Comparison of ENCODE assay signal across 15 cellular contexts in genomic region chr14:105255021-105255507, GRCh38. TPM values are rescaled to one million over a fixed set of nuclear protein-coding genes. Genes with fewer than 3 reads are reported as not detected.
A peak's percentile ranks its signal among the peaks of the same experiment; 100 is the strongest.
DNase-seq lines count a peak whose midpoint lies in the region; ATAC-seq and TF ChIP-seq lines count a peak whose summit lies in the region.
"Had no signal": no experiment of that assay in that cellular context is flagged by ENCODE, and none has a peak within 500 bp of the region (broad histone marks: within the 10 kb centered on the region; RNA-seq: fewer than 3 reads in every experiment).

No MANE protein-coding gene starts in this region.

- ATAC-seq in heart left ventricle (peak; percentile 49 to 80 (median 58)), HG03442 (IDR thresholded peaks at IDR 0.05; ENCODE audit: unreplicated experiment) (no peak), GM18909 (IDR thresholded peaks at IDR 0.05; ENCODE audit: poor library complexity, unreplicated experiment) (no peak)
- ATAC-seq: lower lobe of right lung had no signal

- H3K4me1 Mint-ChIP-seq in activated naive CD4-positive, alpha-beta T cell treated with anti-CD3 and anti-CD28 coated beads for 36 hours (ENCODE audit: low read depth): peaks cover 11% of the 10 kb centered on the region

- WGBS in heart left ventricle, 4 donors: 43 to 52% (median 45%) methylated on average over 3 to 6 of the region's 6 CpGs

- no peak overlapping the region for H3K4me3 ChIP-seq in AG04450 (ENCODE audit: low read depth, low read length)
- H3K4me3 ChIP-seq in SJCRH30: no peak overlapping the region
- no peak overlapping the region for H3K4me3 ChIP-seq in heart left ventricle
- H3K4me3 ChIP-seq: lower lobe of right lung had no signal

- CTCF ChIA-PET in AG04450 (lab: Charles Lee): no interaction called here
- CTCF ChIA-PET in activated naive CD4-positive, alpha-beta T cell treated with anti-CD3 and anti-CD28 coated beads for 36 hours (lab: Charles Lee): interaction anchor here (1.1 kb wide), 1 partner anchor 97 kb away, joined by 3 read pairs; no protein-coding TSS in a partner anchor

- H3K4me1 ChIP-seq in SJCRH30 (peaks cover 20% of the 10 kb centered on the region), heart left ventricle (peaks cover 0 to 21% (median 9%) of the 10 kb centered on the region in 12 donors)
- H3K4me1 ChIP-seq: BE2C, lower lobe of right lung had no signal

- H3K36me3 Mint-ChIP-seq in activated naive CD4-positive, alpha-beta T cell treated with anti-CD3 and anti-CD28 coated beads for 36 hours (ENCODE audit: low read depth): no peaks in the 10 kb centered on the region

- H3K27ac Mint-ChIP-seq in activated naive CD4-positive, alpha-beta T cell treated with anti-CD3 and anti-CD28 coated beads for 36 hours: no peak overlapping the region
- H3K27ac Mint-ChIP-seq: activated B cell treated with CpG ODN at 0.5 μM for 24 hours had no signal

- DNase-seq in AG04450 (ENCODE audit: low read depth, low spot score) (no peak), HCEC 1CT (peak; percentile 60), SJCRH30 (peak; percentile 96), heart left ventricle (peak in 2 of 5 donors; percentile 43 to 71)
- no peak for DNase-seq in activated effector memory CD4-positive, alpha-beta T cell treated with Interleukin-2 at 50 U/mL for 16 hours
- DNase-seq in activated naive CD4-positive, alpha-beta T cell treated with anti-CD3 and anti-CD28 coated beads for 36 hours: no peak
- DNase-seq: activated B cell treated with CpG ODN at 0.5 μM for 24 hours; activated T-cell treated with anti-CD3 and anti-CD28 coated beads, Interleukin-2, amount 50 U/mL, for 1 hour; effector CD8-positive, alpha-beta T cell; lower lobe of right lung; NCI-H446 treated with DMSO at 0.1 percent for 48 hours; SHP77 treated with DMSO at 0.1 percent for 48 hours had no signal

- POLR2A ChIA-PET in AG04450 (lab: Yijun Ruan, JAX): interaction anchor here (0.6 to 1.1 kb wide), 2 partner anchors 46 to 189 kb away, joined by 4 to 6 read pairs; partner anchors contain the start of gene BRF1

- H3K4me3 Mint-ChIP-seq in activated naive CD4-positive, alpha-beta T cell treated with anti-CD3 and anti-CD28 coated beads for 36 hours: no peak overlapping the region
- H3K4me3 Mint-ChIP-seq: activated B cell treated with CpG ODN at 0.5 μM for 24 hours had no signal

- intact Hi-C loops in heart left ventricle (cut with DNase I): loop anchor here in 2 of 10 donors (10.0 kb wide), 1 partner anchor 50 kb away; no protein-coding TSS in a partner anchor
- intact Hi-C loops in activated naive CD4-positive, alpha-beta T cell treated with anti-CD3 and anti-CD28 coated beads for 36 hours (cut with micrococcal nuclease): no loop called here

- H3K27me3 Mint-ChIP-seq in activated naive CD4-positive, alpha-beta T cell treated with anti-CD3 and anti-CD28 coated beads for 36 hours (ENCODE audit: low read depth): no peaks in the 10 kb centered on the region
- H3K27me3 Mint-ChIP-seq: activated B cell treated with CpG ODN at 0.5 μM for 24 hours had no signal

- H3K9me3 Mint-ChIP-seq in activated naive CD4-positive, alpha-beta T cell treated with anti-CD3 and anti-CD28 coated beads for 36 hours: no peaks in the 10 kb centered on the region
- H3K9me3 Mint-ChIP-seq: activated B cell treated with CpG ODN at 0.5 μM for 24 hours had no signal

- H3K27ac ChIP-seq in AG04450 (ENCODE audit: low read depth, low read length) (peak overlapping the region; percentile 47), SJCRH30 (peak overlapping the region; percentile 20), heart left ventricle (peak overlapping the region in 9 of 12 donors; percentile 31 to 69 (median 53))
- H3K27ac ChIP-seq: lower lobe of right lung had no signal

- no peak for TF ChIP-seq POLR2A in heart left ventricle (IDR thresholded peaks at IDR 0.05)

- no peaks in the 10 kb centered on the region; the same call in 1 of the 2 replicates for H3K36me3 ChIP-seq in SJCRH30
- H3K36me3 ChIP-seq in heart left ventricle: peaks cover 0 to 45% (median 29%) of the 10 kb centered on the region in 9 donors

- H3K27me3 ChIP-seq in AG04450 (ENCODE audit: control insufficient read depth, insufficient read depth, low read length) (no peaks in the 10 kb centered on the region), SJCRH30 (no peaks in the 10 kb centered on the region), heart left ventricle (no peaks in the 10 kb centered on the region)
- H3K27me3 ChIP-seq: BE2C had no signal

- H3K9me3 ChIP-seq in AG04450 (ENCODE audit: control insufficient read depth, insufficient read depth, low read length) (no peaks in the 10 kb centered on the region), SJCRH30 (replicated peaks) (no peaks in the 10 kb centered on the region), heart left ventricle (no peaks in the 10 kb centered on the region)
- H3K9me3 ChIP-seq: BE2C, lower lobe of right lung had no signal

- TF ChIP-seq CTCF in AG04450 (IDR thresholded peaks at IDR 0.05; ENCODE audit: low read depth, low read length) (no peak), heart left ventricle (IDR thresholded peaks at IDR 0.05) (peak in 3 of 12 donors; percentile 9 to 33 (median 15))

RNA-seq across cellular contexts. Expression of gene BTBD6, which starts 6.7 kb away (rescaled TPM):
- 27.3 and 32.0 TPM in 2 replicates for polyA plus RNA-seq in AG04450 (2011; rRNA removed)
- polyA minus RNA-seq in AG04450 (2011; rRNA and poly(A)+ RNA removed): 26.8 and 30.4 TPM in 2 replicates
- total RNA-seq in SJCRH30 (2014; rRNA removed; shearing (Covaris generic)): not detected in 2 replicates
- total RNA-seq in heart left ventricle: 10 to 100 TPM; 28.8 to 51.8 (median 34.8) TPM
- 10 to 100 TPM; 40.7 to 56.3 TPM for polyA plus RNA-seq in heart left ventricle
- total RNA-seq in activated naive CD4-positive, alpha-beta T cell treated with anti-CD3 and anti-CD28 coated beads for 36 hours: 10 to 100 TPM; 24.6 to 25.6 TPM

RNA-seq across cellular contexts. Expression of gene BRF1, which starts 45.7 kb away (rescaled TPM):
- polyA plus RNA-seq in AG04450 (2011; rRNA removed): 6.3 and 8.1 TPM in 2 replicates
- polyA minus RNA-seq in AG04450 (2011; rRNA and poly(A)+ RNA removed): 11.1 and 15.6 TPM in 2 replicates
- total RNA-seq in SJCRH30 (2014; rRNA removed; shearing (Covaris generic)): 29.3 and 31.4 TPM in 2 replicates
- total RNA-seq in heart left ventricle: 10 to 100 TPM; 13.3 to 25.3 (median 18.7) TPM
- 10 to 100 TPM; 17.1 to 19.4 TPM for polyA plus RNA-seq in heart left ventricle
- total RNA-seq in activated naive CD4-positive, alpha-beta T cell treated with anti-CD3 and anti-CD28 coated beads for 36 hours: 10 to 100 TPM; 20.6 to 23.4 TPM

RNA-seq across cellular contexts. Expression of gene PACS2, which starts 59.5 kb away (rescaled TPM):
- 13.0 and 16.1 TPM in 2 replicates for polyA plus RNA-seq in AG04450 (2011; rRNA removed)
- 14.5 and 18.3 TPM in 2 replicates for polyA minus RNA-seq in AG04450 (2011; rRNA and poly(A)+ RNA removed)
- 33.4 and 43.4 TPM in 2 replicates for total RNA-seq in SJCRH30 (2014; rRNA removed; shearing (Covaris generic))
- total RNA-seq in heart left ventricle: 10 to 100 TPM; 47.3 to 90.3 (median 60.8) TPM
- polyA plus RNA-seq in heart left ventricle: 10 to 100 TPM; 50.7 to 78.7 TPM
- total RNA-seq in activated naive CD4-positive, alpha-beta T cell treated with anti-CD3 and anti-CD28 coated beads for 36 hours: 10 to 100 TPM; 25.1 to 29.6 TPM

Comparison
In these comparisons a context has a peak if more than half of its experiments do, and no peak if none do; other contexts are left out.
1. DNase-seq: peak in HCEC 1CT (single experiment) and SJCRH30 (2 of 2); none in AG04450 (single experiment), activated effector memory CD4-positive, alpha-beta T cell treated with Interleukin-2 at 50 U/mL for 16 hours (single experiment) and activated naive CD4-positive, alpha-beta T cell treated with anti-CD3 and anti-CD28 coated beads for 36 hours (single experiment).
2. ATAC-seq: peak in heart left ventricle (4 of 4); none in HG03442 (single experiment) and GM18909 (single experiment).
3. RNA of gene BTBD6, which starts 6.7 kb away (total RNA-seq): 28.8 to 51.8 TPM in heart left ventricle and 24.6 to 25.6 TPM in activated naive CD4-positive, alpha-beta T cell treated with anti-CD3 and anti-CD28 coated beads for 36 hours; not detected in SJCRH30; every median in the first group is over 10 times any median in the second.
4. Peak in every context shown above with its lines, with median percentiles within 50 percentile points of each other: H3K27ac ChIP-seq.